In the genomic region with DNA sequence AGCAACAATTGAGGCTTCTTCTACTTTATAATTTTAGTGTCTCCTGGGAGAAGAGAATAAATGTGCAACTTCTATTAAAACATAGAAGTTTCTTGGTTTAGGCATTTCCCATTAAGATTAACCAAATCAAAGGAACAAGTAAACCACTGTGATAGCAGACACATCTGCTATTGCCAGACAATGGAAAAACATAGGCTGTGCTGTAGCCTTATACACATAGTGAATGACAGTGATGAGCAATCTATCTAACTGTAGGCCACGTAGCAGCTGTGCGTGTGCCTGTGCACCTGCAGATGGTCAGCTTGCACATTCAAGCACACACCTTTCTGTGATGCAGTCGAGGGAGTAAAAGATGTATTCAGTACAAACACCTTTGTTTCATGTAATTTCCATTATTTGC, we compare ENCODE assay signal across 13 cellular contexts. TPM values are rescaled to one million over a fixed set of nuclear protein-coding genes. Genes with fewer than 3 reads are reported as not detected.
A peak's percentile ranks its signal among the peaks of the same experiment; 100 is the strongest.
DNase-seq lines count a peak whose midpoint lies in the region; ATAC-seq and TF ChIP-seq lines count a peak whose summit lies in the region.
"Had no signal": no experiment of that assay in that cellular context is flagged by ENCODE, and none has a peak within 500 bp of the region (broad histone marks: within the 10 kb centered on the region; RNA-seq: fewer than 3 reads in every experiment).

No MANE protein-coding gene starts in this region.

- ATAC-seq in DND-41 (ENCODE audit: insufficient read depth, low read depth) (peak; percentile 40; the same call in 1 of the 3 replicates), HG03175 (IDR thresholded peaks at IDR 0.05; ENCODE audit: unreplicated experiment) (no peak)
- ATAC-seq: A549; CD8-positive, alpha-beta T cell had no signal

- H3K9me3 ChIP-seq in DND-41 (ENCODE audit: insufficient read depth, low read length, severe bottlenecking) = no peaks in the 10 kb centered on the region
- H3K9me3 ChIP-seq: A549, Caco-2 had no signal

- DNase-seq in DND-41 = no peak
- DNase-seq in Jurkat, Clone E6-1 (ENCODE audit: low read depth, low spot score) = peak; percentile 65
- DNase-seq in NCI-H1930 (lab: John Stamatoyannopoulos, UW) = peak; percentile 29 to 61
- peak; percentile 2 for DNase-seq in SHP77 treated with DMSO at 0.1 percent for 48 hours (lab: John Stamatoyannopoulos, UW)
- no peak for DNase-seq in NCI-H1694 treated with DMSO at 0.1 percent for 48 hours (lab: John Stamatoyannopoulos, UW)
- no peak for DNase-seq in NCI-H524 treated with DMSO at 0.1 percent for 48 hours (lab: John Stamatoyannopoulos, UW)
- DNase-seq: Caco-2; CD8-positive, alpha-beta T cell; HCEC 1CT; HFFc6; IMR-90 had no signal

- H3K36me3 ChIP-seq in DND-41 (ENCODE audit: insufficient read depth, low read length) = peaks cover 50% of the 10 kb centered on the region

- no peak overlapping the region for H3K4me3 ChIP-seq in DND-41 (ENCODE audit: low read depth in 1 of 2, low read length in 2 of 2)
- H3K4me3 ChIP-seq in Jurkat, Clone E6-1 (ENCODE audit: low read length) = no peak overlapping the region
- H3K4me3 ChIP-seq: A549 had no signal

- H4K20me1 ChIP-seq in DND-41 (ENCODE audit: insufficient read depth, low read length) = no peaks in the 10 kb centered on the region; the same call in 1 of the 2 replicates

- no peak overlapping the region for H3K27ac ChIP-seq in DND-41 (ENCODE audit: low read length)
- H3K27ac ChIP-seq: A549 had no signal

- no peak overlapping the region for H3K9ac ChIP-seq in DND-41 (ENCODE audit: low read depth, low read length)

- no peak for TF ChIP-seq CTCF in DND-41 (IDR thresholded peaks at IDR 0.05; ENCODE audit: borderline replicate concordance, extremely low read depth, low read length, poor library complexity, severe bottlenecking)

- H3K4me2 ChIP-seq in DND-41 (ENCODE audit: insufficient read depth, low read length) = no peak overlapping the region
- H3K4me2 ChIP-seq: A549 had no signal

- peaks cover 15% of the 10 kb centered on the region for H3K79me2 ChIP-seq in DND-41 (ENCODE audit: insufficient read depth, low read length)

- H3K4me1 ChIP-seq in DND-41 (ENCODE audit: insufficient read depth, low read length) = no peaks in the 10 kb centered on the region
- H3K4me1 ChIP-seq: A549, Caco-2 had no signal

- no peaks in the 10 kb centered on the region for H3K27me3 ChIP-seq in DND-41 (ENCODE audit: insufficient read depth, low read length, poor library complexity)

- no peak overlapping the region for H2AFZ ChIP-seq in DND-41 (ENCODE audit: low read depth, low read length)

RNA-seq across cellular contexts. Expression of gene GNB4, which starts 32.7 kb away (rescaled TPM):
- polyA plus RNA-seq in Jurkat, Clone E6-1 (2012; ENCODE audit: insufficient read depth, insufficient read length) = 21.8 TPM

Comparison
In these comparisons a context has a peak if more than half of its experiments do, and no peak if none do; other contexts are left out.
1. DNase-seq: peak in Jurkat, Clone E6-1 (single experiment), NCI-H1930 (2 of 2) and SHP77 treated with DMSO at 0.1 percent for 48 hours (single experiment); none in DND-41 (single experiment), NCI-H1694 treated with DMSO at 0.1 percent for 48 hours (single experiment) and NCI-H524 treated with DMSO at 0.1 percent for 48 hours (single experiment).